In genomic region chr17:16440354-16440753, GRCh38 we compare ENCODE assay signal across 1 cellular context.
TF ChIP-seq lines count a peak whose summit lies in the region.

No MANE protein-coding gene starts in this region.

TF ChIP-seq in HepG2, 621 proteins besides CTCF, POLR2A, EP300 and RAD21:
- TF ChIP-seq ZXDC (CRISPR knock-in tag; IDR thresholded peaks at IDR 0.05) (0 out of 2 replicates have a peak, but pooled peaks have one; percentile 40), ATF7-NPFF (CRISPR knock-in tag; IDR thresholded peaks at IDR 0.05; ENCODE audit: low read depth) (0 out of 2 replicates have a peak, but pooled peaks have one; percentile 4), KLF12 (CRISPR knock-in tag; IDR thresholded peaks at IDR 0.05; ENCODE audit: borderline replicate concordance) (0 out of 2 replicates have a peak, but pooled peaks have one; percentile 16), AGO2 (optimal IDR thresholded peaks at IDR 0.05; ENCODE audit: low read depth, low read length) (peak; percentile 39), ARID2 (CRISPR knock-in tag; IDR thresholded peaks at IDR 0.05; ENCODE audit: borderline replicate concordance) (0 out of 2 replicates have a peak, but pooled peaks have one; percentile 71), ZNF605 (CRISPR knock-in tag; IDR thresholded peaks at IDR 0.05) (0 out of 2 replicates have a peak, but pooled peaks have one; percentile 4)
